ENCODE assay signal across 8 cellular contexts in genomic region chr20:13416531-13416930, GRCh38.
"Had no signal": no experiment of that assay in that cellular context is flagged by ENCODE, and none has a peak within 500 bp of the region (broad histone marks: within the 10 kb centered on the region; RNA-seq: fewer than 3 reads in every experiment).

No MANE protein-coding gene starts in this region.

- ATAC-seq: GM23338, HCT116, K562 had no signal

- H3K9me3 ChIP-seq: HAP-1 had no signal

- H3K4me3 ChIP-seq: GM23338, HAP-1, K562 had no signal

- H2AFZ ChIP-seq: GM23338 had no signal

- DNase-seq: H7, IMR-90, KG1 had no signal

- H3K36me3 ChIP-seq: HAP-1 had no signal

- FAIRE-seq: HTR-8/SVneo, K562 had no signal
